22 cellular contexts compared by ENCODE assay signal in genomic region chr19:3014135-3014534, GRCh38. TPM values are rescaled to one million over a fixed set of nuclear protein-coding genes. Genes with fewer than 3 reads are reported as not detected.
DNase-seq lines count a peak whose midpoint lies in the region; ATAC-seq, FAIRE-seq and TF ChIP-seq lines count a peak whose summit lies in the region.
"Had no signal": no experiment of that assay in that cellular context is flagged by ENCODE, and none has a peak within 500 bp of the region (broad histone marks: within the 10 kb centered on the region; RNA-seq: fewer than 3 reads in every experiment).

No MANE protein-coding gene starts in this region.

- H3K9ac ChIP-seq in HepG2 (ENCODE audit: insufficient read depth, low read depth, low read length) (no peak overlapping the region), K562 (ENCODE audit: insufficient read depth in 1 of 2, low read depth in 2 of 2, low read length in 2 of 2) (no peak overlapping the region), neuronal stem cell (ENCODE audit: low read depth, low read length, poor library complexity) (no peak overlapping the region)
- H3K9ac ChIP-seq: BLaER1 had no signal

- H2AFZ ChIP-seq in HepG2 (ENCODE audit: low read length), result no peak overlapping the region
- H2AFZ ChIP-seq in K562 (ENCODE audit: low read depth, low read length), result no peak overlapping the region
- H2AFZ ChIP-seq in neuronal stem cell (ENCODE audit: low read length), result no peak overlapping the region

- H3K27me3 ChIP-seq in HepG2 (ENCODE audit: control insufficient read depth in 1 of 2, insufficient read depth in 2 of 2, low read length in 2 of 2) (peaks cover 2 to 12% of the 10 kb centered on the region in 2 experiments; a peak in 3 of 5 replicates), right lobe of liver (no peaks in the 10 kb centered on the region), K562 (ENCODE audit: control insufficient read depth in 2 of 2, insufficient read depth in 2 of 2, low read length in 2 of 2) (no peaks in the 10 kb centered on the region), neuronal stem cell (ENCODE audit: control insufficient read depth in 3 of 3, insufficient read depth in 3 of 3, low read depth in 1 of 3, low read length in 3 of 3) (peaks cover 0 to 17% (median 0%) of the 10 kb centered on the region in 3 experiments)
- H3K27me3 ChIP-seq: BE2C, BLaER1 had no signal

- in situ Hi-C loops in HepG2 (cut with HindIII; ENCODE audit: extremely low pct_ligation_motif_present, low pct_unique_long_range_greater_than_20kb) (no loop called here), K562 (cut with MboI) (no loop called here)

- no peak overlapping the region for H3K14ac ChIP-seq in neuronal stem cell (ENCODE audit: low read length)

- no peak for TF ChIP-seq POLR2A in HepG2 (IDR thresholded peaks at IDR 0.05; ENCODE audit: insufficient read depth in 1 of 2, low read depth in 2 of 2, low read length in 2 of 2)
- no peak for TF ChIP-seq POLR2A in right lobe of liver (IDR thresholded peaks at IDR 0.05)
- TF ChIP-seq POLR2A in K562 (conservative IDR thresholded peaks at IDR 0.05), result no peak

- POLR2A ChIA-PET in HepG2 (lab: Yijun Ruan, JAX) (no interaction called here), K562 (lab: Yijun Ruan, JAX) (interaction anchor here (0.5 to 0.7 kb wide), 2 partner anchors 9 to 22 kb away, joined by 3 to 5 read pairs; no protein-coding TSS in a partner anchor)

- H2AK5ac ChIP-seq in neuronal stem cell (ENCODE audit: low read depth, low read length), result no peak overlapping the region

- H2BK15ac ChIP-seq in neuronal stem cell (ENCODE audit: low read length), result no peak overlapping the region

- H3K36me3 ChIP-seq in HepG2 (replicated peaks in 1 of 2; ENCODE audit: control insufficient read depth in 1 of 2, insufficient read depth in 2 of 2, low read length in 2 of 2), result no peaks in the 10 kb centered on the region
- no peaks in the 10 kb centered on the region for H3K36me3 ChIP-seq in right lobe of liver
- H3K36me3 ChIP-seq in K562 (ENCODE audit: control insufficient read depth, insufficient read depth, low read length), result no peaks in the 10 kb centered on the region
- no peaks in the 10 kb centered on the region for H3K36me3 ChIP-seq in neuronal stem cell (replicated peaks in 1 of 2; ENCODE audit: control insufficient read depth in 2 of 2, insufficient read depth in 2 of 2, low read length in 2 of 2)
- H3K36me3 ChIP-seq: BE2C, BLaER1 had no signal

- WGBS in HepG2 (ENCODE audit: low lambda C conversion rate), result 85% methylated on average over 4 of the region's 8 CpGs
- 100% methylated on average over 4 of the region's 8 CpGs for WGBS in right lobe of liver (ENCODE audit: insufficient coverage, low coverage, low lambda C conversion rate, missing lambda C conversion rate)
- WGBS in K562 (ENCODE audit: insufficient coverage, low coverage, missing lambda C conversion rate), result 85% methylated on average over 5 of the region's 8 CpGs
- no CpG with 5 or more reads among the region's 8 CpGs for WGBS in neuronal stem cell (ENCODE audit: extremely low coverage in 2 of 2, insufficient read length in 2 of 2, insufficient replicate concordance in 1 of 2), 2 donors

- no peaks in the 10 kb centered on the region for H3K9me1 ChIP-seq in K562 (ENCODE audit: control insufficient read depth, insufficient read depth, low read length)

- TF ChIP-seq CTCF in HepG2 (CRISPR knock-in tag; IDR thresholded peaks at IDR 0.05), result no peak
- no peak for TF ChIP-seq CTCF in right lobe of liver (IDR thresholded peaks at IDR 0.05)
- TF ChIP-seq CTCF in K562 (IDR thresholded peaks at IDR 0.05 in 2 of 3, conservative IDR thresholded peaks at IDR 0.05 in 1 of 3; ENCODE audit: insufficient read depth in 2 of 3, low read depth in 1 of 3, low read length in 3 of 3), result no peak

- CTCF ChIA-PET in HepG2 (lab: Yijun Ruan, JAX; ENCODE audit: low intra/inter-chr PET ratio, low total read pairs) (no interaction called here), K562 (lab: Yijun Ruan, JAX; ENCODE audit: low intra/inter-chr PET ratio) (no interaction called here)

- H3K4me2 ChIP-seq in HepG2 (ENCODE audit: low read depth, low read length) (no peak overlapping the region), K562 (ENCODE audit: insufficient read depth, low read length) (no peak overlapping the region), neuronal stem cell (ENCODE audit: insufficient read depth, low read length, poor library complexity, severe bottlenecking) (no peak overlapping the region)
- H3K4me2 ChIP-seq: BLaER1 had no signal

- no peak overlapping the region for H4K8ac ChIP-seq in neuronal stem cell (ENCODE audit: low read depth, low read length)

- H4K20me1 ChIP-seq in HepG2 (ENCODE audit: insufficient read depth, low read length) (no peaks in the 10 kb centered on the region), K562 (replicated peaks; ENCODE audit: control insufficient read depth, insufficient read depth, low read length) (no peaks in the 10 kb centered on the region)
- H4K20me1 ChIP-seq: BLaER1 had no signal

- H2BK12ac ChIP-seq in neuronal stem cell (ENCODE audit: low read length), result no peak overlapping the region

- BruUV-seq in HepG2 (replicated peaks; lab: Mats Ljungman, UMichigan) (no TSS peak), K562 (replicated peaks; lab: Mats Ljungman, UMichigan) (no TSS peak)

- H3K79me1 ChIP-seq in neuronal stem cell (ENCODE audit: low read depth, low read length), result no peaks in the 10 kb centered on the region

- H3K79me2 ChIP-seq in HepG2 (ENCODE audit: insufficient read depth, low read length) (no peaks in the 10 kb centered on the region), K562 (ENCODE audit: control insufficient read depth, insufficient read depth, low read length) (no peaks in the 10 kb centered on the region)

- no peak for TF ChIP-seq RAD21 in HepG2 (CRISPR knock-in tag; IDR thresholded peaks at IDR 0.05)
- TF ChIP-seq RAD21 in K562 (CRISPR knock-in tag; conservative IDR thresholded peaks at IDR 0.05 in 1 of 2, IDR thresholded peaks at IDR 0.05 in 1 of 2), result no peak

- no peak overlapping the region for H3K23ac ChIP-seq in neuronal stem cell (ENCODE audit: low read depth, low read length, poor library complexity)

- no peak for TF ChIP-seq EP300 in HepG2 (IDR thresholded peaks at IDR 0.05; ENCODE audit: low read depth in 2 of 2, low read length in 2 of 2)
- TF ChIP-seq EP300 in HepG2 (CRISPR knock-in tag; IDR thresholded peaks at IDR 0.05; ENCODE audit: borderline replicate concordance), result no peak
- no peak for TF ChIP-seq EP300 in K562 (IDR thresholded peaks at IDR 0.05; ENCODE audit: low read length)

- H4K91ac ChIP-seq in neuronal stem cell (ENCODE audit: low read depth, low read length, poor library complexity), result no peak overlapping the region

- intact Hi-C loops in HepG2 (cut with micrococcal nuclease; ENCODE audit: unreplicated experiment), result no loop called here
- intact Hi-C loops in right lobe of liver (cut with DNase I), result no loop called here
- intact Hi-C loops in K562 (cut with micrococcal nuclease), result no loop called here

- H2BK120ac ChIP-seq in neuronal stem cell (ENCODE audit: low read depth, low read length), result no peak overlapping the region

- H3K4me3 ChIP-seq in HepG2 (replicated peaks in 1 of 3; ENCODE audit: insufficient read depth in 1 of 3, low read depth in 2 of 3, low read length in 3 of 3), result no peak overlapping the region
- H3K4me3 ChIP-seq in right lobe of liver, result no peak overlapping the region
- H3K4me3 ChIP-seq in K562, result no peak overlapping the region
- H3K4me3 ChIP-seq in neuronal stem cell (ENCODE audit: low read length in 2 of 2), result no peak overlapping the region
- H3K4me3 ChIP-seq: BLaER1 had no signal

- DNase-seq in HepG2 (ENCODE audit: low spot score) (no peak), right lobe of liver (no peak), K562 (ENCODE audit: extremely low read depth in 1 of 4, low spot score in 3 of 4) (peak in 1 of 4 experiments; percentile 5), neuronal stem cell (ENCODE audit: low spot score) (no peak)
- DNase-seq in activated CD4-positive, alpha-beta T cell treated with anti-CD3 and anti-CD28 coated beads, Interleukin-2, amount 50 U/mL, for 4 hours, result no peak
- DNase-seq: ACHN; BE2C; C1 segment of cervical spinal cord; CD4-positive, alpha-beta memory T cell; CD4-positive, CD25-positive, alpha-beta regulatory T cell; CD8-positive, alpha-beta memory T cell; COR-L47; DMS79 treated with DMSO at 0.1 percent for 48 hours; GF-D8 had no signal

- H3K18ac ChIP-seq in neuronal stem cell (ENCODE audit: low read length), result no peak overlapping the region

- no peaks in the 10 kb centered on the region for H3K9me3 ChIP-seq in HepG2 (ENCODE audit: low read length)
- H3K9me3 ChIP-seq in right lobe of liver, result no peaks in the 10 kb centered on the region
- H3K9me3 ChIP-seq in K562 (replicated peaks; ENCODE audit: control insufficient read depth, insufficient read depth, low read depth, low read length), result no peaks in the 10 kb centered on the region
- no peaks in the 10 kb centered on the region for H3K9me3 ChIP-seq in neuronal stem cell (replicated peaks in 1 of 2; ENCODE audit: control insufficient read depth in 2 of 2, insufficient read depth in 1 of 2, low read depth in 1 of 2, low read length in 2 of 2)
- H3K9me3 ChIP-seq: BE2C, BLaER1 had no signal

- no peak overlapping the region for H3K27ac ChIP-seq in HepG2 (ENCODE audit: extremely low read length, insufficient read depth, low read length)
- no peak overlapping the region for H3K27ac ChIP-seq in right lobe of liver
- H3K27ac ChIP-seq in K562 (ENCODE audit: extremely low read depth, low read depth, low read length), result no peak overlapping the region
- H3K27ac ChIP-seq in neuronal stem cell (replicated peaks; ENCODE audit: low read length), result no peak overlapping the region
- H3K27ac ChIP-seq: 22Rv1, BLaER1 had no signal

- no peak for ATAC-seq in HepG2
- ATAC-seq in right lobe of liver, result no peak
- no peak for ATAC-seq in K562

- H3K4ac ChIP-seq in neuronal stem cell (ENCODE audit: low read length), result no peak overlapping the region

- FAIRE-seq in HepG2 (lab: Jason Lieb, UNC) (no peak), K562 (lab: Jason Lieb, UNC) (no peak)
- FAIRE-seq: D721Med, G401.6, GM12891, GM19239 had no signal

- H2BK5ac ChIP-seq in neuronal stem cell (ENCODE audit: low read length), result no peak overlapping the region

- H3K4me1 ChIP-seq in HepG2 (ENCODE audit: insufficient read depth, low read length), result peaks cover 10% of the 10 kb centered on the region; the same call in 1 of the 2 replicates
- no peaks in the 10 kb centered on the region for H3K4me1 ChIP-seq in right lobe of liver
- H3K4me1 ChIP-seq in K562 (replicated peaks in 1 of 2; ENCODE audit: control insufficient read depth in 2 of 2, insufficient read depth in 2 of 2, low read length in 2 of 2), result peaks cover 0 to 14% of the 10 kb centered on the region in 2 experiments; a peak in 2 of 5 replicates
- peaks cover 0 to 12% of the 10 kb centered on the region in 2 donors for H3K4me1 ChIP-seq in neuronal stem cell (ENCODE audit: control insufficient read depth in 2 of 2, insufficient read depth in 1 of 2, low read depth in 1 of 2, low read length in 2 of 2)
- H3K4me1 ChIP-seq: BE2C had no signal

RNA-seq across cellular contexts. Expression of gene TLE2, which starts 14.9 kb away (rescaled TPM):
- total RNA-seq in HepG2 (2016; rRNA removed; fragmentation: Illumina TruSeq; extraction: Trizol), result 0.07 TPM in 1 of 2 replicates, not detected in the other
- not detected in 2 replicates for total RNA-seq in HepG2 (2016; cell fraction: cytosol; rRNA removed; fragmentation: Illumina TruSeq; extraction: Trizol; ENCODE audit: low read depth)
- total RNA-seq in HepG2 (2016; cell fraction: insoluble cytoplasmic fraction; rRNA removed; fragmentation: Illumina TruSeq; extraction: Trizol), result not detected in 2 replicates
- total RNA-seq in HepG2 (2016; cell fraction: membrane; rRNA removed; fragmentation: Illumina TruSeq; extraction: Trizol), result 0.14 and 0.15 TPM in 2 replicates
- not detected in 2 replicates for total RNA-seq in HepG2 (2016; cell fraction: nucleus; rRNA removed; fragmentation: Illumina TruSeq; extraction: Trizol)
- polyA plus RNA-seq in HepG2 (2011; rRNA removed), result 0.72 and 0.81 TPM in 2 replicates
- 0.21 and 0.25 TPM in 2 replicates for polyA plus RNA-seq in HepG2 (2011; cell fraction: cytosol; rRNA removed)
- polyA plus RNA-seq in HepG2 (2011; cell fraction: nucleus; rRNA removed), result 1.8 and 1.9 TPM in 2 replicates
- polyA plus RNA-seq in HepG2 (2012), result 0.67 and 0.75 TPM in 2 replicates
- 0.19 and 0.40 TPM in 2 replicates for polyA plus RNA-seq in HepG2 (2016; cell fraction: cytosol; fragmentation: Illumina TruSeq; extraction: Trizol; ENCODE audit: low read depth)
- polyA plus RNA-seq in HepG2 (2016; cell fraction: insoluble cytoplasmic fraction; fragmentation: Illumina TruSeq; extraction: Trizol; ENCODE audit: low read depth), result 0.13 TPM in 1 of 2 replicates, not detected in the other
- polyA plus RNA-seq in HepG2 (2016; cell fraction: membrane; fragmentation: Illumina TruSeq; extraction: Trizol; ENCODE audit: low read depth), result 0.23 and 0.82 TPM in 2 replicates
- 0.56 TPM in 1 of 2 replicates, not detected in the other for polyA plus RNA-seq in HepG2 (2016; cell fraction: nucleus; fragmentation: Illumina TruSeq; extraction: Trizol; ENCODE audit: insufficient read depth, low read depth)
- polyA minus RNA-seq in HepG2 (2011; rRNA and poly(A)+ RNA removed; ENCODE audit: low replicate concordance), result 1.3 and 12.9 TPM in 2 replicates
- 0.35 and 0.89 TPM in 2 replicates for polyA minus RNA-seq in HepG2 (2011; cell fraction: cytosol; rRNA and poly(A)+ RNA removed)
- polyA minus RNA-seq in HepG2 (2011; cell fraction: nucleus; rRNA and poly(A)+ RNA removed), result 0.77 TPM in 1 of 2 replicates, not detected in the other
- 10 to 100 TPM in 2 of 6 experiments, 1 to 10 TPM in 4; 6.1 to 20.6 (median 9.3) TPM for total RNA-seq in right lobe of liver
- total RNA-seq in K562 (2011; cell fraction: chromatin; rRNA removed; ENCODE audit: low replicate concordance), result 30.9 and 72.5 TPM in 2 replicates
- total RNA-seq in K562 (2011; cell fraction: nucleolus; rRNA removed), result 30.0 and 48.0 TPM in 2 replicates
- total RNA-seq in K562 (2011; cell fraction: nucleoplasm; rRNA removed), result 19.1 and 21.2 TPM in 2 replicates
- total RNA-seq in K562 (2014; rRNA removed), result 5.5 and 6.4 TPM in 2 replicates
- total RNA-seq in K562 (2014; rRNA removed; fragmentation: Illumina TruSeq; extraction: Trizol), result 2.4 and 2.7 TPM in 2 replicates
- total RNA-seq in K562 (2015; rRNA removed; fragmentation: Illumina TruSeq; extraction: Trizol), result 4.4 and 4.5 TPM in 2 replicates
- total RNA-seq in K562 (2021), result 13.1 and 15.2 TPM in 2 replicates
- polyA plus RNA-seq in K562 (2011; rRNA removed), result 10.7 and 12.0 TPM in 2 replicates
- 6.0 and 17.7 TPM in 2 replicates for polyA plus RNA-seq in K562 (2011; cell fraction: cytosol; rRNA removed)
- 34.3 and 67.6 TPM in 2 replicates for polyA plus RNA-seq in K562 (2011; cell fraction: nucleus; rRNA removed)
- polyA plus RNA-seq in K562 (2012), result 25.8 and 36.0 TPM in 2 replicates
- 6.2 and 8.8 TPM in 2 replicates for polyA plus RNA-seq in K562 (2014; fragmentation: Illumina TruSeq; extraction: Trizol)
- polyA plus RNA-seq in K562 (2014; fragmentation: Nextera tagmentation; extraction: Ambion mirVana), result under 1 TPM; 0.35 to 0.53 TPM
- polyA plus RNA-seq in K562 (2014; rRNA removed), result 10.5 and 10.6 TPM in 2 replicates
- 2.9 and 8.1 TPM in 2 replicates for polyA minus RNA-seq in K562 (2011; rRNA and poly(A)+ RNA removed)
- 10.4 and 11.6 TPM in 2 replicates for polyA minus RNA-seq in K562 (2011; cell fraction: cytosol; rRNA and poly(A)+ RNA removed)
- polyA minus RNA-seq in K562 (2011; cell fraction: nucleus; rRNA and poly(A)+ RNA removed), result 6.6 and 9.0 TPM in 2 replicates
- polyA plus RNA-seq in neuronal stem cell (2013, experiment 1 of 2), result 0.36 TPM
- 0.21 TPM for polyA plus RNA-seq in neuronal stem cell (2013, experiment 2 of 2)
- polyA plus RNA-seq: CD14-positive monocyte had no signal

RNA-seq across cellular contexts. Expression of gene TLE6, which starts 36.8 kb away (rescaled TPM):
- total RNA-seq in HepG2 (2016; rRNA removed; fragmentation: Illumina TruSeq; extraction: Trizol) (0.24 and 0.28 TPM in 2 replicates), right lobe of liver (1 to 10 TPM; 2.3 to 8.9 (median 4.6) TPM), K562 (2014; rRNA removed) (3.3 and 6.1 TPM in 2 replicates), K562 (2014; rRNA removed; fragmentation: Illumina TruSeq; extraction: Trizol) (1.1 and 1.2 TPM in 2 replicates), K562 (2015; rRNA removed; fragmentation: Illumina TruSeq; extraction: Trizol) (3.4 and 3.5 TPM in 2 replicates), K562 (2021) (1.8 TPM in 2 replicates)
- not detected in 2 replicates for total RNA-seq in HepG2 (2016; cell fraction: cytosol; rRNA removed; fragmentation: Illumina TruSeq; extraction: Trizol; ENCODE audit: low read depth)
- total RNA-seq in HepG2 (2016; cell fraction: insoluble cytoplasmic fraction; rRNA removed; fragmentation: Illumina TruSeq; extraction: Trizol), result 0.06 TPM in 1 of 2 replicates, not detected in the other
- total RNA-seq in HepG2 (2016; cell fraction: membrane; rRNA removed; fragmentation: Illumina TruSeq; extraction: Trizol), result not detected in 2 replicates
- not detected in 2 replicates for total RNA-seq in HepG2 (2016; cell fraction: nucleus; rRNA removed; fragmentation: Illumina TruSeq; extraction: Trizol)
- polyA plus RNA-seq in HepG2 (2011; rRNA removed) (5.5 and 6.4 TPM in 2 replicates), K562 (2011; rRNA removed) (3.3 and 3.5 TPM in 2 replicates), K562 (2014; fragmentation: Illumina TruSeq; extraction: Trizol) (1.8 and 3.1 TPM in 2 replicates), K562 (2014; fragmentation: Nextera tagmentation; extraction: Ambion mirVana) (1 to 10 TPM; 1.2 to 1.5 TPM), K562 (2014; rRNA removed) (2.5 and 4.4 TPM in 2 replicates)
- 4.2 TPM in 2 replicates for polyA plus RNA-seq in HepG2 (2011; cell fraction: cytosol; rRNA removed)
- 18.3 and 20.1 TPM in 2 replicates for polyA plus RNA-seq in HepG2 (2011; cell fraction: nucleus; rRNA removed)
- 1.5 and 1.9 TPM in 2 replicates for polyA plus RNA-seq in HepG2 (2012)
- 0.19 and 0.32 TPM in 2 replicates for polyA plus RNA-seq in HepG2 (2016; cell fraction: cytosol; fragmentation: Illumina TruSeq; extraction: Trizol; ENCODE audit: low read depth)
- not detected in 2 replicates for polyA plus RNA-seq in HepG2 (2016; cell fraction: insoluble cytoplasmic fraction; fragmentation: Illumina TruSeq; extraction: Trizol; ENCODE audit: low read depth)
- not detected in 2 replicates for polyA plus RNA-seq in HepG2 (2016; cell fraction: membrane; fragmentation: Illumina TruSeq; extraction: Trizol; ENCODE audit: low read depth)
- polyA plus RNA-seq in HepG2 (2016; cell fraction: nucleus; fragmentation: Illumina TruSeq; extraction: Trizol; ENCODE audit: insufficient read depth, low read depth), result 1.00 TPM in 1 of 2 replicates, not detected in the other
- polyA minus RNA-seq in HepG2 (2011; rRNA and poly(A)+ RNA removed; ENCODE audit: low replicate concordance), result 4.2 and 4.9 TPM in 2 replicates
- 2.4 TPM in 1 of 2 replicates, not detected in the other for polyA minus RNA-seq in HepG2 (2011; cell fraction: cytosol; rRNA and poly(A)+ RNA removed)
- polyA minus RNA-seq in HepG2 (2011; cell fraction: nucleus; rRNA and poly(A)+ RNA removed), result 3.2 and 5.0 TPM in 2 replicates
- 5.1 and 7.6 TPM in 2 replicates for total RNA-seq in K562 (2011; cell fraction: chromatin; rRNA removed; ENCODE audit: low replicate concordance)
- 5.1 and 5.5 TPM in 2 replicates for total RNA-seq in K562 (2011; cell fraction: nucleolus; rRNA removed)
- 2.7 and 4.5 TPM in 2 replicates for total RNA-seq in K562 (2011; cell fraction: nucleoplasm; rRNA removed)
- polyA plus RNA-seq in K562 (2011; cell fraction: cytosol; rRNA removed), result 3.0 TPM in 2 replicates
- polyA plus RNA-seq in K562 (2011; cell fraction: nucleus; rRNA removed), result 6.5 and 7.6 TPM in 2 replicates
- 2.3 and 10.0 TPM in 2 replicates for polyA plus RNA-seq in K562 (2012)
- polyA minus RNA-seq in K562 (2011; rRNA and poly(A)+ RNA removed), result 0.70 and 0.78 TPM in 2 replicates
- 1.1 TPM in 1 of 2 replicates, not detected in the other for polyA minus RNA-seq in K562 (2011; cell fraction: cytosol; rRNA and poly(A)+ RNA removed)
- polyA minus RNA-seq in K562 (2011; cell fraction: nucleus; rRNA and poly(A)+ RNA removed), result 0.94 and 2.4 TPM in 2 replicates
- polyA plus RNA-seq in neuronal stem cell (2013, experiment 1 of 2), result 0.88 TPM
- polyA plus RNA-seq in neuronal stem cell (2013, experiment 2 of 2), result 0.75 TPM
- total RNA-seq: A673; CD4-positive, alpha-beta memory T cell; CD4-positive, CD25-positive, alpha-beta regulatory T cell had no signal
- polyA plus RNA-seq: CD14-positive monocyte; CD4-positive, alpha-beta memory T cell; CD4-positive, CD25-positive, alpha-beta regulatory T cell; CD8-positive, alpha-beta memory T cell had no signal

RNA-seq across cellular contexts. Expression of gene TLE5, which starts 48.2 kb away (rescaled TPM):
- 51.6 and 62.8 TPM in 2 replicates for total RNA-seq in HepG2 (2016; rRNA removed; fragmentation: Illumina TruSeq; extraction: Trizol)
- 148 and 187 TPM in 2 replicates for total RNA-seq in HepG2 (2016; cell fraction: cytosol; rRNA removed; fragmentation: Illumina TruSeq; extraction: Trizol; ENCODE audit: low read depth)
- total RNA-seq in HepG2 (2016; cell fraction: insoluble cytoplasmic fraction; rRNA removed; fragmentation: Illumina TruSeq; extraction: Trizol), result 41.9 and 63.2 TPM in 2 replicates
- total RNA-seq in HepG2 (2016; cell fraction: membrane; rRNA removed; fragmentation: Illumina TruSeq; extraction: Trizol), result 155 and 189 TPM in 2 replicates
- total RNA-seq in HepG2 (2016; cell fraction: nucleus; rRNA removed; fragmentation: Illumina TruSeq; extraction: Trizol), result 29.0 and 32.6 TPM in 2 replicates
- 189 and 246 TPM in 2 replicates for polyA plus RNA-seq in HepG2 (2011; rRNA removed)
- polyA plus RNA-seq in HepG2 (2011; cell fraction: cytosol; rRNA removed), result 170 and 253 TPM in 2 replicates
- 312 and 359 TPM in 2 replicates for polyA plus RNA-seq in HepG2 (2011; cell fraction: nucleus; rRNA removed)
- 157 and 182 TPM in 2 replicates for polyA plus RNA-seq in HepG2 (2012)
- polyA plus RNA-seq in HepG2 (2016; cell fraction: cytosol; fragmentation: Illumina TruSeq; extraction: Trizol; ENCODE audit: low read depth), result 365 and 380 TPM in 2 replicates
- polyA plus RNA-seq in HepG2 (2016; cell fraction: insoluble cytoplasmic fraction; fragmentation: Illumina TruSeq; extraction: Trizol; ENCODE audit: low read depth), result 90.9 and 108 TPM in 2 replicates
- polyA plus RNA-seq in HepG2 (2016; cell fraction: membrane; fragmentation: Illumina TruSeq; extraction: Trizol; ENCODE audit: low read depth), result 308 and 330 TPM in 2 replicates
- 105 and 117 TPM in 2 replicates for polyA plus RNA-seq in HepG2 (2016; cell fraction: nucleus; fragmentation: Illumina TruSeq; extraction: Trizol; ENCODE audit: insufficient read depth, low read depth)
- polyA minus RNA-seq in HepG2 (2011; rRNA and poly(A)+ RNA removed; ENCODE audit: low replicate concordance), result 213 and 462 TPM in 2 replicates
- 159 and 180 TPM in 2 replicates for polyA minus RNA-seq in HepG2 (2011; cell fraction: cytosol; rRNA and poly(A)+ RNA removed)
- polyA minus RNA-seq in HepG2 (2011; cell fraction: nucleus; rRNA and poly(A)+ RNA removed), result 36.2 and 46.2 TPM in 2 replicates
- 100 to 1,000 TPM; 119 to 198 (median 152) TPM for total RNA-seq in right lobe of liver
- total RNA-seq in K562 (2011; cell fraction: chromatin; rRNA removed; ENCODE audit: low replicate concordance), result 147 and 335 TPM in 2 replicates
- total RNA-seq in K562 (2011; cell fraction: nucleolus; rRNA removed), result 259 and 282 TPM in 2 replicates
- total RNA-seq in K562 (2011; cell fraction: nucleoplasm; rRNA removed), result 209 and 242 TPM in 2 replicates
- 264 and 355 TPM in 2 replicates for total RNA-seq in K562 (2014; rRNA removed)
- 75.8 and 89.1 TPM in 2 replicates for total RNA-seq in K562 (2014; rRNA removed; fragmentation: Illumina TruSeq; extraction: Trizol)
- total RNA-seq in K562 (2015; rRNA removed; fragmentation: Illumina TruSeq; extraction: Trizol), result 172 and 178 TPM in 2 replicates
- total RNA-seq in K562 (2021), result 347 and 360 TPM in 2 replicates
- 280 and 366 TPM in 2 replicates for polyA plus RNA-seq in K562 (2011; rRNA removed)
- 357 and 770 TPM in 2 replicates for polyA plus RNA-seq in K562 (2011; cell fraction: cytosol; rRNA removed)
- 343 and 561 TPM in 2 replicates for polyA plus RNA-seq in K562 (2011; cell fraction: nucleus; rRNA removed)
- 396 and 430 TPM in 2 replicates for polyA plus RNA-seq in K562 (2012)
- polyA plus RNA-seq in K562 (2014; fragmentation: Illumina TruSeq; extraction: Trizol), result 235 and 381 TPM in 2 replicates
- 1 to 10 TPM; 2.0 to 6.2 TPM for polyA plus RNA-seq in K562 (2014; fragmentation: Nextera tagmentation; extraction: Ambion mirVana)
- 316 and 334 TPM in 2 replicates for polyA plus RNA-seq in K562 (2014; rRNA removed)
- polyA minus RNA-seq in K562 (2011; rRNA and poly(A)+ RNA removed), result 222 and 305 TPM in 2 replicates
- polyA minus RNA-seq in K562 (2011; cell fraction: cytosol; rRNA and poly(A)+ RNA removed), result 290 and 401 TPM in 2 replicates
- polyA minus RNA-seq in K562 (2011; cell fraction: nucleus; rRNA and poly(A)+ RNA removed), result 64.5 and 71.5 TPM in 2 replicates
- 162 TPM for polyA plus RNA-seq in neuronal stem cell (2013, experiment 1 of 2)
- polyA plus RNA-seq in neuronal stem cell (2013, experiment 2 of 2), result 164 TPM

Comparison
In these comparisons a context has a peak if more than half of its experiments do, and no peak if none do; other contexts are left out.
1. Of the 241 proteins assayed by ChIP-seq in both HepG2 and K562: peak only in HepG2: none; only in K562: HDAC2, KDM1A and PTBP1; in both: none; in neither: 238.